ENCODE assay signal across 11 cellular contexts in genomic region chr4:25884040-25884788, GRCh38. TPM values are rescaled to one million over a fixed set of nuclear protein-coding genes. Genes with fewer than 3 reads are reported as not detected.
DNase-seq lines count a peak whose midpoint lies in the region; ATAC-seq and TF ChIP-seq lines count a peak whose summit lies in the region.
"Had no signal": no experiment of that assay in that cellular context is flagged by ENCODE, and none has a peak within 500 bp of the region (broad histone marks: within the 10 kb centered on the region; RNA-seq: fewer than 3 reads in every experiment).

No MANE protein-coding gene starts in this region.

- H3K4me1 ChIP-seq in osteoblast (ENCODE audit: insufficient read depth, low read length) = peaks cover 38% of the 10 kb centered on the region
- no peaks in the 10 kb centered on the region for H3K4me1 ChIP-seq in CD4-positive, alpha-beta memory T cell (ENCODE audit: insufficient read depth, low read length)
- H3K4me1 ChIP-seq: pancreas had no signal

- H3K27me3 Mint-ChIP-seq in brain = peaks cover 9% of the 10 kb centered on the region
- H3K27me3 Mint-ChIP-seq in CD4-positive, alpha-beta memory T cell = peaks cover 0 to 6% of the 10 kb centered on the region in 2 donors
- H3K27me3 Mint-ChIP-seq in naive thymus-derived CD8-positive, alpha-beta T cell = peaks cover 3 to 22% (median 9%) of the 10 kb centered on the region in 5 donors

- H3K36me3 Mint-ChIP-seq in brain = no peaks in the 10 kb centered on the region
- no peaks in the 10 kb centered on the region for H3K36me3 Mint-ChIP-seq in CD4-positive, alpha-beta memory T cell
- peaks cover 0 to 6% (median 2%) of the 10 kb centered on the region in 3 donors for H3K36me3 Mint-ChIP-seq in naive thymus-derived CD8-positive, alpha-beta T cell

- no peak overlapping the region for H3K4me3 ChIP-seq in osteoblast (ENCODE audit: insufficient read depth, low read length)
- no peak overlapping the region for H3K4me3 ChIP-seq in CD4-positive, alpha-beta memory T cell (ENCODE audit: low read length in 2 of 2)
- H3K4me3 ChIP-seq: pancreas had no signal

- peak overlapping the region in 3 of 5 experiments; percentile 2 to 31 (median 10) for H3K27ac Mint-ChIP-seq in brain
- H3K27ac Mint-ChIP-seq in CD4-positive, alpha-beta memory T cell = no peak overlapping the region
- H3K27ac Mint-ChIP-seq in naive thymus-derived CD8-positive, alpha-beta T cell = peak overlapping the region in 2 of 10 donors; percentile 1 to 15

- POLR2A ChIA-PET in CD4-positive, alpha-beta memory T cell (lab: Charles Lee; ENCODE audit: partially characterized antibody) = no interaction called here
- POLR2A ChIA-PET in naive thymus-derived CD8-positive, alpha-beta T cell (lab: Charles Lee) = interaction anchor here (0.8 kb wide), 1 partner anchor 30 kb away, joined by 3 read pairs; the partner anchor contains the start of gene SMIM20

- H3K9me3 Mint-ChIP-seq in brain = peaks cover 0 to 4% (median 3%) of the 10 kb centered on the region in 5 experiments
- H3K9me3 Mint-ChIP-seq in CD4-positive, alpha-beta memory T cell = peaks cover 0 to 2% (median 0%) of the 10 kb centered on the region in 8 donors
- H3K9me3 Mint-ChIP-seq in naive thymus-derived CD8-positive, alpha-beta T cell = no peaks in the 10 kb centered on the region

- H3K4me3 Mint-ChIP-seq in brain = peak overlapping the region in 1 of 5 experiments; percentile 12
- no peak overlapping the region for H3K4me3 Mint-ChIP-seq in CD4-positive, alpha-beta memory T cell
- H3K4me3 Mint-ChIP-seq in naive thymus-derived CD8-positive, alpha-beta T cell = no peak overlapping the region

- peak overlapping the region; percentile 48 for H3K27ac ChIP-seq in osteoblast (ENCODE audit: low read depth, low read length)
- H3K27ac ChIP-seq in CD4-positive, alpha-beta memory T cell (ENCODE audit: low read depth, low read length) = no peak overlapping the region
- H3K27ac ChIP-seq: pancreas had no signal

- intact Hi-C loops in CD4-positive, alpha-beta memory T cell (cut with micrococcal nuclease) = no loop called here

- peaks cover 43% of the 10 kb centered on the region for H3K4me1 Mint-ChIP-seq in brain
- H3K4me1 Mint-ChIP-seq in CD4-positive, alpha-beta memory T cell = peaks cover 0 to 4% (median 0%) of the 10 kb centered on the region in 4 donors
- peaks cover 0 to 17% (median 3%) of the 10 kb centered on the region in 4 donors for H3K4me1 Mint-ChIP-seq in naive thymus-derived CD8-positive, alpha-beta T cell

- H3K27me3 ChIP-seq in osteoblast (ENCODE audit: insufficient read depth, low read length) = no peaks in the 10 kb centered on the region
- no peaks in the 10 kb centered on the region for H3K27me3 ChIP-seq in CD4-positive, alpha-beta memory T cell (ENCODE audit: insufficient read depth, low read length)
- H3K27me3 ChIP-seq: pancreas had no signal

- H3K4me2 ChIP-seq in osteoblast (ENCODE audit: insufficient read depth, low read length) = peak overlapping the region; percentile 40

- H3K9me3 ChIP-seq in osteoblast (ENCODE audit: low read depth, low read length) = no peaks in the 10 kb centered on the region
- no peaks in the 10 kb centered on the region for H3K9me3 ChIP-seq in CD4-positive, alpha-beta memory T cell (ENCODE audit: control insufficient read depth in 1 of 2, low read length in 2 of 2)
- H3K9me3 ChIP-seq: pancreas had no signal

- TF ChIP-seq CTCF in brain (conservative IDR thresholded peaks at IDR 0.05) (no peak), osteoblast (IDR thresholded peaks at IDR 0.05; ENCODE audit: extremely low read depth, low read depth, low read length) (no peak)

- no peaks in the 10 kb centered on the region for H3K36me3 ChIP-seq in osteoblast (ENCODE audit: insufficient read depth, low read length)
- H3K36me3 ChIP-seq in CD4-positive, alpha-beta memory T cell (ENCODE audit: insufficient read depth, low read length) = no peaks in the 10 kb centered on the region
- H3K36me3 ChIP-seq: pancreas had no signal

- peak overlapping the region; percentile 8 for H2AFZ ChIP-seq in osteoblast (ENCODE audit: low read length)

- DNase-seq in osteoblast (ENCODE audit: insufficient read length, low spot score, missing footprints) (no peak), DMS153 treated with DMSO at 0.1 percent for 48 hours (lab: John Stamatoyannopoulos, UW; ENCODE audit: unreplicated experiment) (no peak)
- no peak for DNase-seq in CD4-positive, alpha-beta memory T cell
- no peak for DNase-seq in activated T-cell treated with anti-CD3 and anti-CD28 coated beads, Interleukin-2, amount 50 U/mL, for 1 hour
- DNase-seq in naive thymus-derived CD8-positive, alpha-beta T cell = no peak
- DNase-seq: activated naive CD4-positive, alpha-beta T cell treated with Interleukin-2 at 50 U/mL for 16 hours; NCI-H1092 treated with DMSO at 0.1 percent for 48 hours; pancreas had no signal

- H3K79me2 ChIP-seq in osteoblast (ENCODE audit: insufficient read depth, low read length) = no peaks in the 10 kb centered on the region

- ATAC-seq in GM18868 (IDR thresholded peaks at IDR 0.05; ENCODE audit: unreplicated experiment) (peak; percentile 70), HG03442 (IDR thresholded peaks at IDR 0.05; ENCODE audit: unreplicated experiment) (peak; percentile 49)
- ATAC-seq in naive thymus-derived CD8-positive, alpha-beta T cell = no peak

- CTCF ChIA-PET in CD4-positive, alpha-beta memory T cell (lab: Charles Lee; ENCODE audit: partially characterized antibody) = no interaction called here

- no peaks in the 10 kb centered on the region for H4K20me1 ChIP-seq in osteoblast (ENCODE audit: insufficient read depth, low read length)

RNA-seq across cellular contexts. Expression of gene SEL1L3, which starts 21.4 kb away (rescaled TPM):
- 40.9 TPM for polyA plus RNA-seq in brain (ENCODE audit: insufficient read depth, low read depth, low replicate concordance)
- total RNA-seq in osteoblast = 66.6 and 83.6 TPM in 2 replicates
- 10 to 100 TPM; 61.4 to 64.3 TPM for total RNA-seq in CD4-positive, alpha-beta memory T cell
- polyA plus RNA-seq in CD4-positive, alpha-beta memory T cell = 10 to 100 TPM; 61.3 to 68.8 TPM
- total RNA-seq in naive thymus-derived CD8-positive, alpha-beta T cell = 10 to 100 TPM; 52.7 to 57.2 TPM
- polyA plus RNA-seq in naive thymus-derived CD8-positive, alpha-beta T cell = 10 to 100 TPM; 19.2 to 35.1 (median 30.4) TPM

RNA-seq across cellular contexts. Expression of gene SMIM20, which starts 29.8 kb away (rescaled TPM):
- 32.5 TPM for polyA plus RNA-seq in brain (ENCODE audit: insufficient read depth, low read depth, low replicate concordance)
- 34.7 and 41.3 TPM in 2 replicates for total RNA-seq in osteoblast
- 10 to 100 TPM; 16.9 to 19.2 TPM for total RNA-seq in CD4-positive, alpha-beta memory T cell
- polyA plus RNA-seq in CD4-positive, alpha-beta memory T cell = 10 to 100 TPM; 46.8 to 78.9 TPM
- 10 to 100 TPM; 19.4 to 20.0 TPM for total RNA-seq in naive thymus-derived CD8-positive, alpha-beta T cell
- polyA plus RNA-seq in naive thymus-derived CD8-positive, alpha-beta T cell = 10 to 100 TPM; 64.1 to 76.4 (median 65.8) TPM

Comparison
In these comparisons a context has a peak if more than half of its experiments do, and no peak if none do; other contexts are left out.
1. ATAC-seq: peak in GM18868 (single experiment) and HG03442 (single experiment); none in naive thymus-derived CD8-positive, alpha-beta T cell (0 of 2).
2. H3K27ac Mint-ChIP-seq: peak in brain (3 of 5); none in CD4-positive, alpha-beta memory T cell (0 of 7).